In the genomic region with DNA sequence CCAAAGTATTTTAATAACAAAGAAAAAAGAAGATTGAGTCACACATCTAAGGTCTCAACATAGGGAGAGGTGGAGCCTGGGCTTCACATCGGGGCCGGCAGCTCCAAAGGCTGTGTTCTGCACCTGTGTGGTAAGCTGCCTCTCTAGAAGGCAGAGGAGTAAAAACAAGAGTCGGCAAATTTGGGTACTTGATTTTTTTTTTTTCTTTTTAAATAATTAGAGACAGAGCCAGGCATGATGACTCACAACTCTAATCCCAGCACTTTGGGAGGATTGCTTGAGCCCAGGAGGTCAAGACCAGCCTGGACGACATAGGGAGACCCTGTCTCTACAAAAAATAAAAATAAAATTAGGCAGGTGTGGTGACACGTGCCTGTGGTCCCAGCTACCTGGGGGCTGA, we compare ENCODE assay signal across 17 cellular contexts.
"Had no signal": no experiment of that assay in that cellular context is flagged by ENCODE, and none has a peak within 500 bp of the region (broad histone marks: within the 10 kb centered on the region; RNA-seq: fewer than 3 reads in every experiment).

No MANE protein-coding gene starts in this region.

- H3K27me3 ChIP-seq: ascending aorta, right atrium auricular region, suprapubic skin, vagina had no signal

- H3K27me3 Mint-ChIP-seq: activated naive CD8-positive, alpha-beta T cell; stimulated activated naive CD8-positive, alpha-beta T cell treated with anti-CD3 and anti-CD28 coated beads, Interleukin-15, Interleukin-2, amounts not matched to agents 100 ng/mL and 50 ng/mL, for 24 hours had no signal

- H3K27ac Mint-ChIP-seq: activated naive CD8-positive, alpha-beta T cell; activated T-helper 1 cell treated with anti-CD3 and anti-CD28 coated beads, Interleukin-12 subunit alpha, Interleukin-12 subunit beta, Interleukin-2, Interleukin-4 antibody, amounts not matched to agents 30 ng/mL and 10 ng/mL and 1 ng/mL, durations not matched to agents 14 hours and 24 hours and 36 hours; mesothelial cell of epicardium; stimulated activated naive CD8-positive, alpha-beta T cell treated with anti-CD3 and anti-CD28 coated beads, Interleukin-15, Interleukin-2, amounts not matched to agents 100 ng/mL and 50 ng/mL, for 24 hours had no signal

- H3K9me3 Mint-ChIP-seq: activated T-helper 1 cell treated with anti-CD3 and anti-CD28 coated beads, Interleukin-12 subunit alpha, Interleukin-12 subunit beta, Interleukin-2, Interleukin-4 antibody, amounts not matched to agents 30 ng/mL and 10 ng/mL and 1 ng/mL, durations not matched to agents 14 hours and 24 hours and 36 hours; mesothelial cell of epicardium; stimulated activated naive CD8-positive, alpha-beta T cell treated with anti-CD3 and anti-CD28 coated beads, Interleukin-15, Interleukin-2, amounts not matched to agents 100 ng/mL and 50 ng/mL, for 24 hours had no signal

- H3K4me1 ChIP-seq: ascending aorta, prostate gland had no signal

- H3K27ac ChIP-seq: ascending aorta, lower lobe of right lung, prostate gland, right atrium auricular region, suprapubic skin, vagina had no signal

- DNase-seq: activated CD4-positive, alpha-beta T cell treated with anti-CD3 and anti-CD28 coated beads, Interleukin-2, amount 50 U/mL, for 4 hours; activated T-cell treated with anti-CD3 and anti-CD28 coated beads for 4 hours; cortex of kidney; effector CD4-positive, alpha-beta T cell; left colon; lower lobe of right lung; trophoblast cell had no signal

- H3K4me3 Mint-ChIP-seq: activated naive CD8-positive, alpha-beta T cell; activated T-helper 1 cell treated with anti-CD3 and anti-CD28 coated beads, Interleukin-12 subunit alpha, Interleukin-12 subunit beta, Interleukin-2, Interleukin-4 antibody, amounts not matched to agents 30 ng/mL and 10 ng/mL and 1 ng/mL, durations not matched to agents 14 hours and 24 hours and 36 hours; mesothelial cell of epicardium; stimulated activated naive CD8-positive, alpha-beta T cell treated with anti-CD3 and anti-CD28 coated beads, Interleukin-15, Interleukin-2, amounts not matched to agents 100 ng/mL and 50 ng/mL, for 24 hours had no signal

- H3K4me3 ChIP-seq: ascending aorta, lower lobe of right lung, prostate gland, right atrium auricular region, suprapubic skin, vagina had no signal

- H3K9me3 ChIP-seq: ascending aorta, lower lobe of right lung, prostate gland, right atrium auricular region, suprapubic skin, vagina had no signal

- ATAC-seq: esophagus mucosa, left colon, lower lobe of right lung had no signal
